ENCODE assay signal across 26 cellular contexts in genomic region chr1:178396789-178397188, GRCh38.
"Had no signal": no experiment of that assay in that cellular context is flagged by ENCODE, and none has a peak within 500 bp of the region (broad histone marks: within the 10 kb centered on the region; RNA-seq: fewer than 3 reads in every experiment).

No MANE protein-coding gene starts in this region.

- H3K27ac Mint-ChIP-seq: activated B cell treated with CpG ODN at 0.5 μM for 24 hours; activated CD8-positive, alpha-beta T cell treated with anti-CD3 and anti-CD28 coated beads for 36 hours; activated naive CD4-positive, alpha-beta T cell treated with anti-CD3 and anti-CD28 coated beads, Interleukin-2, amount 50 U/mL, for 24 hours; activated naive CD8-positive, alpha-beta T cell treated with anti-CD3 and anti-CD28 coated beads, Interleukin-2, amount 50 U/mL, for 24 hours; activated T-helper 2 cell treated with anti-CD3 and anti-CD28 coated beads, Interferon-gamma antibody, Interleukin-2, Interleukin-4, amounts not matched to agents 10 μg/mL and 5 μg/mL and 100 μg/mL, durations not matched to agents 14 hours and 24 hours and 36 hours; stimulated activated effector memory CD8-positive, alpha-beta T cell treated with anti-CD3 and anti-CD28 coated beads, Interleukin-12 subunit alpha, Interleukin-12 subunit beta, amount 100 ng/mL, for 72 hours; stimulated activated naive CD8-positive, alpha-beta T cell treated with anti-CD3 and anti-CD28 coated beads, Interleukin-15, amount 100 ng/mL, for 72 hours had no signal

- H3K9me3 Mint-ChIP-seq: activated B cell treated with CpG ODN at 0.5 μM for 24 hours; activated CD8-positive, alpha-beta T cell treated with anti-CD3 and anti-CD28 coated beads for 36 hours; activated naive CD4-positive, alpha-beta T cell treated with anti-CD3 and anti-CD28 coated beads, Interleukin-2, amount 50 U/mL, for 24 hours; activated naive CD8-positive, alpha-beta T cell treated with anti-CD3 and anti-CD28 coated beads, Interleukin-2, amount 50 U/mL, for 24 hours; activated T-helper 2 cell treated with anti-CD3 and anti-CD28 coated beads, Interferon-gamma antibody, Interleukin-2, Interleukin-4, amounts not matched to agents 10 μg/mL and 5 μg/mL and 100 μg/mL, durations not matched to agents 14 hours and 24 hours and 36 hours; stimulated activated naive CD8-positive, alpha-beta T cell treated with anti-CD3 and anti-CD28 coated beads, Interleukin-15, amount 100 ng/mL, for 72 hours had no signal

- H3K27me3 Mint-ChIP-seq: activated B cell treated with CpG ODN at 0.5 μM for 24 hours; activated CD8-positive, alpha-beta T cell treated with anti-CD3 and anti-CD28 coated beads for 36 hours; activated naive CD8-positive, alpha-beta T cell treated with anti-CD3 and anti-CD28 coated beads, Interleukin-2, amount 50 U/mL, for 24 hours; naive B cell; stimulated activated naive CD8-positive, alpha-beta T cell treated with anti-CD3 and anti-CD28 coated beads, Interleukin-15, amount 100 ng/mL, for 72 hours had no signal

- H3K36me3 Mint-ChIP-seq: activated naive CD4-positive, alpha-beta T cell treated with anti-CD3 and anti-CD28 coated beads, Interleukin-2, amount 50 U/mL, for 24 hours; naive B cell; stimulated activated effector memory CD8-positive, alpha-beta T cell treated with anti-CD3 and anti-CD28 coated beads, Interleukin-12 subunit alpha, Interleukin-12 subunit beta, amount 100 ng/mL, for 72 hours had no signal

- DNase-seq: activated B cell treated with CpG ODN at 0.5 μM for 24 hours; activated CD4-positive, alpha-beta T cell treated with anti-CD3 and anti-CD28 coated beads, Interleukin-2, amount 50 U/mL, for 1 hour; activated CD8-positive, alpha-beta T cell treated with anti-CD3 and anti-CD28 coated beads for 36 hours; activated naive CD8-positive, alpha-beta T cell treated with anti-CD3 and anti-CD28 coated beads, Interleukin-2, amount 50 U/mL, for 24 hours; activated T-cell treated with anti-CD3 and anti-CD28 coated beads, Interleukin-2, amount 50 U/mL, for 4 hours; amygdala; colonic mucosa; effector CD8-positive, alpha-beta T cell; foreskin melanocyte; left ventricle myocardium inferior; naive B cell; ovary; retina; small intestine; stimulated activated CD4-positive, alpha-beta T cell treated with anti-CD3 and anti-CD28 coated beads, Interleukin-4, amount 100 ng/mL, for 24 hours; stimulated activated naive CD8-positive, alpha-beta T cell treated with anti-CD3 and anti-CD28 coated beads, Interleukin-15, amount 100 ng/mL, for 72 hours; substantia nigra; T-helper 2 cell; upper lobe of left lung had no signal

- H3K4me3 ChIP-seq: breast epithelium, colonic mucosa, left ventricle myocardium inferior, lung, ovary, prostate gland, upper lobe of left lung, vagina had no signal

- H3K4me1 Mint-ChIP-seq: activated B cell treated with CpG ODN at 0.5 μM for 24 hours; activated naive CD4-positive, alpha-beta T cell treated with anti-CD3 and anti-CD28 coated beads, Interleukin-2, amount 50 U/mL, for 24 hours; activated naive CD8-positive, alpha-beta T cell treated with anti-CD3 and anti-CD28 coated beads, Interleukin-2, amount 50 U/mL, for 24 hours; naive B cell; stimulated activated effector memory CD8-positive, alpha-beta T cell treated with anti-CD3 and anti-CD28 coated beads, Interleukin-12 subunit alpha, Interleukin-12 subunit beta, amount 100 ng/mL, for 72 hours; stimulated activated naive CD8-positive, alpha-beta T cell treated with anti-CD3 and anti-CD28 coated beads, Interleukin-15, amount 100 ng/mL, for 72 hours had no signal

- H3K4me3 Mint-ChIP-seq: activated B cell treated with CpG ODN at 0.5 μM for 24 hours; activated CD8-positive, alpha-beta T cell treated with anti-CD3 and anti-CD28 coated beads for 36 hours; activated naive CD4-positive, alpha-beta T cell treated with anti-CD3 and anti-CD28 coated beads, Interleukin-2, amount 50 U/mL, for 24 hours; activated naive CD8-positive, alpha-beta T cell treated with anti-CD3 and anti-CD28 coated beads, Interleukin-2, amount 50 U/mL, for 24 hours; activated T-cell treated with anti-CD3 and anti-CD28 coated beads, Interleukin-2, amount 50 U/mL, for 4 hours; naive B cell; stimulated activated effector memory CD8-positive, alpha-beta T cell treated with anti-CD3 and anti-CD28 coated beads, Interleukin-12 subunit alpha, Interleukin-12 subunit beta, amount 100 ng/mL, for 72 hours; stimulated activated naive CD8-positive, alpha-beta T cell treated with anti-CD3 and anti-CD28 coated beads, Interleukin-15, amount 100 ng/mL, for 72 hours had no signal
